In genomic region chr9:129596541-129597328, GRCh38 we compare ENCODE assay signal across 8 cellular contexts. TPM values are rescaled to one million over a fixed set of nuclear protein-coding genes. Genes with fewer than 3 reads are reported as not detected.
A peak's percentile ranks its signal among the peaks of the same experiment; 100 is the strongest.
DNase-seq lines count a peak whose midpoint lies in the region; ATAC-seq and TF ChIP-seq lines count a peak whose summit lies in the region.

No MANE protein-coding gene starts in this region.

- H3K4me2 ChIP-seq in BLaER1 = peak overlapping the region; percentile 98
- peak overlapping the region; percentile 28; the same call in 1 of the 2 replicates for H3K4me2 ChIP-seq in SK-N-SH
- peak overlapping the region; percentile 90 for H3K4me2 ChIP-seq in neuronal stem cell (ENCODE audit: insufficient read depth, low read length, poor library complexity, severe bottlenecking)

- no peaks in the 10 kb centered on the region for H3K36me3 ChIP-seq in BLaER1
- H3K36me3 ChIP-seq in SK-N-SH (replicated peaks in 1 of 2; ENCODE audit: control insufficient read depth in 1 of 2, insufficient read depth in 2 of 2, low read length in 1 of 2) = no peaks in the 10 kb centered on the region
- no peaks in the 10 kb centered on the region for H3K36me3 ChIP-seq in neuronal stem cell (replicated peaks in 1 of 2; ENCODE audit: control insufficient read depth in 2 of 2, insufficient read depth in 2 of 2, low read length in 2 of 2)

- ATAC-seq in HG03139 (IDR thresholded peaks at IDR 0.05; ENCODE audit: unreplicated experiment) = no peak

- CTCF ChIA-PET in SK-N-SH (lab: Yijun Ruan, JAX) = interaction anchor here (0.7 to 2.2 kb wide), 10 partner anchors 10 to 465 kb away, joined by 3 to 8 read pairs (median 4); no protein-coding TSS in a partner anchor

- no peak overlapping the region for H3K14ac ChIP-seq in neuronal stem cell (ENCODE audit: low read length)

- DNase-seq in SK-N-SH = peak; percentile 79
- peak; percentile 90 for DNase-seq in fibroblast of mammary gland (ENCODE audit: low read depth)
- DNase-seq in neuronal stem cell (ENCODE audit: low spot score) = peak; percentile 76
- DNase-seq in Ammon's horn (ENCODE audit: low spot score) = no peak
- DNase-seq in HPDE6-E6E7 (ENCODE audit: extremely low spot score) = no peak
- DNase-seq in NCI-H2171 treated with DMSO at 0.1 percent for 48 hours (lab: John Stamatoyannopoulos, UW) = no peak

- H3K9ac ChIP-seq in BLaER1 (no peak overlapping the region), SK-N-SH (no peak overlapping the region; the same call in 1 of the 2 replicates), neuronal stem cell (ENCODE audit: low read depth, low read length, poor library complexity) (peak overlapping the region; percentile 53)

- H2AK5ac ChIP-seq in neuronal stem cell (ENCODE audit: low read depth, low read length) = peak overlapping the region; percentile 58

- POLR2A ChIA-PET in SK-N-SH (lab: Yijun Ruan, JAX) = interaction anchor here (0.6 to 1.9 kb wide), 15 partner anchors 10 to 458 kb away, joined by 3 to 13 read pairs (median 3); no protein-coding TSS in a partner anchor

- H3K9me2 ChIP-seq in SK-N-SH = no peaks in the 10 kb centered on the region

- peak overlapping the region; percentile 2 for H2BK15ac ChIP-seq in neuronal stem cell (ENCODE audit: low read length)

- no peak for TF ChIP-seq RAD21 in SK-N-SH (IDR thresholded peaks at IDR 0.05; ENCODE audit: low read length)

- H3K27me3 ChIP-seq in BLaER1 (no peaks in the 10 kb centered on the region; the same call in 1 of the 2 replicates), SK-N-SH (ENCODE audit: insufficient read depth) (no peaks in the 10 kb centered on the region), neuronal stem cell (ENCODE audit: control insufficient read depth in 3 of 3, insufficient read depth in 3 of 3, low read depth in 1 of 3, low read length in 3 of 3) (no peaks in the 10 kb centered on the region)

- H3K27ac ChIP-seq in BLaER1 (0 out of 2 replicates have a peak overlapping the region, but pooled peaks have one; percentile 18), SK-N-SH (ENCODE audit: low read depth in 2 of 2, low read length in 1 of 2) (peak overlapping the region in 1 of 2 experiments; percentile 36; a peak in 1 of 4 replicates), neuronal stem cell (replicated peaks; ENCODE audit: low read length) (peak overlapping the region; percentile 82)

- H3K79me1 ChIP-seq in neuronal stem cell (ENCODE audit: low read depth, low read length) = no peaks in the 10 kb centered on the region

- TF ChIP-seq EP300 in SK-N-SH (IDR thresholded peaks at IDR 0.05; ENCODE audit: borderline replicate concordance in 1 of 2, low read depth in 1 of 2, low read length in 1 of 2) = no peak

- no peaks in the 10 kb centered on the region for H3F3A ChIP-seq in SK-N-SH (replicated peaks; ENCODE audit: insufficient read depth)

- H3K4me1 ChIP-seq in BLaER1 (peaks cover 72% of the 10 kb centered on the region), SK-N-SH (ENCODE audit: control insufficient read depth in 1 of 2, insufficient read depth in 2 of 2, low read depth in 1 of 2, low read length in 1 of 2) (peaks cover 0 to 6% of the 10 kb centered on the region in 2 experiments; a peak in 2 of 4 replicates), neuronal stem cell (ENCODE audit: control insufficient read depth in 2 of 2, insufficient read depth in 1 of 2, low read depth in 1 of 2, low read length in 2 of 2) (peaks cover 21 to 23% of the 10 kb centered on the region in 2 donors)

- TF ChIP-seq CTCF in SK-N-SH (IDR thresholded peaks at IDR 0.05) (no peak), fibroblast of mammary gland (conservative IDR thresholded peaks at IDR 0.05; ENCODE audit: control insufficient read depth, insufficient read depth, low read depth, low read length) (no peak)

- H2BK12ac ChIP-seq in neuronal stem cell (ENCODE audit: low read length) = peak overlapping the region; percentile 65

- H3K4ac ChIP-seq in neuronal stem cell (ENCODE audit: low read length) = no peak overlapping the region

- no peaks in the 10 kb centered on the region for H3K79me2 ChIP-seq in SK-N-SH (ENCODE audit: insufficient read depth)

- H4K91ac ChIP-seq in neuronal stem cell (ENCODE audit: low read depth, low read length, poor library complexity) = no peak overlapping the region

- H3K9me3 ChIP-seq in BLaER1 (no peaks in the 10 kb centered on the region), SK-N-SH (no peaks in the 10 kb centered on the region), neuronal stem cell (replicated peaks in 1 of 2; ENCODE audit: control insufficient read depth in 2 of 2, insufficient read depth in 1 of 2, low read depth in 1 of 2, low read length in 2 of 2) (no peaks in the 10 kb centered on the region)

- peak overlapping the region; percentile 52 for H3K23ac ChIP-seq in neuronal stem cell (ENCODE audit: low read depth, low read length, poor library complexity)

- no peak overlapping the region for H4K8ac ChIP-seq in neuronal stem cell (ENCODE audit: low read depth, low read length)

- WGBS in SK-N-SH (ENCODE audit: low lambda C conversion rate) = 51% methylated on average over 24 of the region's 33 CpGs
- WGBS in neuronal stem cell (ENCODE audit: extremely low coverage in 2 of 2, insufficient read length in 2 of 2, insufficient replicate concordance in 1 of 2), 2 donors = no CpG with 5 or more reads among the region's 33 CpGs

- peak overlapping the region; percentile 95 for H2BK120ac ChIP-seq in neuronal stem cell (ENCODE audit: low read depth, low read length)

- H3K4me3 ChIP-seq in BLaER1 = no peak overlapping the region
- H3K4me3 ChIP-seq in SK-N-SH (ENCODE audit: low read depth in 2 of 2, low read length in 1 of 2) = peak overlapping the region in 1 of 2 experiments; percentile 35; a peak in 2 of 4 replicates
- H3K4me3 ChIP-seq in fibroblast of mammary gland (ENCODE audit: control insufficient read depth, low read depth, low read length) = peak overlapping the region; percentile 42
- peak overlapping the region; percentile 60 to 76 for H3K4me3 ChIP-seq in neuronal stem cell (ENCODE audit: low read length in 2 of 2)

- H2AFZ ChIP-seq in SK-N-SH (ENCODE audit: low read depth) = no peak overlapping the region
- H2AFZ ChIP-seq in neuronal stem cell (ENCODE audit: low read length) = peak overlapping the region; percentile 92

- peak overlapping the region; percentile 91 for H2BK5ac ChIP-seq in neuronal stem cell (ENCODE audit: low read length)

- H4K20me1 ChIP-seq in BLaER1 (no peaks in the 10 kb centered on the region), SK-N-SH (ENCODE audit: insufficient read depth) (no peaks in the 10 kb centered on the region)

- H3K18ac ChIP-seq in neuronal stem cell (ENCODE audit: low read length) = peak overlapping the region; percentile 99

TF ChIP-seq in SK-N-SH, 30 proteins besides CTCF, POLR2A, EP300 and RAD21:
- TF ChIP-seq CHD2 (IDR thresholded peaks at IDR 0.05; ENCODE audit: low read length, partially characterized antibody) (peak; percentile 33), FOXM1 (IDR thresholded peaks at IDR 0.05; ENCODE audit: low read depth) (no peak), FOXJ3 (CRISPR knock-in tag; IDR thresholded peaks at IDR 0.05) (0 out of 2 replicates have a peak, but pooled peaks have one; percentile 18)

RNA-seq across cellular contexts. Expression of gene C9orf50, which starts 24.2 kb away (rescaled TPM):
- polyA plus RNA-seq in SK-N-SH (2012; rRNA removed) = 0.24 and 0.30 TPM in 2 replicates
- 0.17 and 0.34 TPM in 2 replicates for polyA plus RNA-seq in SK-N-SH (2012; cell fraction: cytosol; rRNA removed)
- 1.0 and 1.2 TPM in 2 replicates for polyA plus RNA-seq in SK-N-SH (2012; cell fraction: nucleus; rRNA removed)
- polyA plus RNA-seq in neuronal stem cell (2013, experiment 1 of 2) = 0.11 TPM
- 0.07 TPM for polyA plus RNA-seq in neuronal stem cell (2013, experiment 2 of 2)

RNA-seq across cellular contexts. Expression of gene NTMT1, which starts 29.2 kb away (rescaled TPM):
- polyA plus RNA-seq in SK-N-SH (2012; rRNA removed) = 75.0 and 78.3 TPM in 2 replicates
- polyA plus RNA-seq in SK-N-SH (2012; cell fraction: cytosol; rRNA removed) = 44.3 and 62.6 TPM in 2 replicates
- polyA plus RNA-seq in SK-N-SH (2012; cell fraction: nucleus; rRNA removed) = 44.8 and 47.5 TPM in 2 replicates
- 24.4 TPM for polyA plus RNA-seq in neuronal stem cell (2013, experiment 1 of 2)
- polyA plus RNA-seq in neuronal stem cell (2013, experiment 2 of 2) = 22.5 TPM

RNA-seq across cellular contexts. Expression of gene ASB6, which starts 45.2 kb away (rescaled TPM):
- polyA plus RNA-seq in SK-N-SH (2012; rRNA removed) = 35.9 and 37.5 TPM in 2 replicates
- polyA plus RNA-seq in SK-N-SH (2012; cell fraction: cytosol; rRNA removed) = 14.2 and 23.9 TPM in 2 replicates
- polyA plus RNA-seq in SK-N-SH (2012; cell fraction: nucleus; rRNA removed) = 89.7 and 96.2 TPM in 2 replicates
- polyA plus RNA-seq in neuronal stem cell (2013, experiment 1 of 2) = 10.1 TPM
- polyA plus RNA-seq in neuronal stem cell (2013, experiment 2 of 2) = 10.5 TPM

Comparison
In these comparisons a context has a peak if more than half of its experiments do, and no peak if none do; other contexts are left out.
1. H3K4me2 ChIP-seq: peak in every context shown above with its lines; median percentile 98 in BLaER1; 90 in neuronal stem cell; 28 in SK-N-SH.
2. DNase-seq: peak in SK-N-SH (single experiment), fibroblast of mammary gland (single experiment) and neuronal stem cell (single experiment); none in Ammon's horn (single experiment), HPDE6-E6E7 (single experiment) and NCI-H2171 treated with DMSO at 0.1 percent for 48 hours (single experiment).